Comparison of ENCODE assay signal across 1 cellular context in the genomic region with DNA sequence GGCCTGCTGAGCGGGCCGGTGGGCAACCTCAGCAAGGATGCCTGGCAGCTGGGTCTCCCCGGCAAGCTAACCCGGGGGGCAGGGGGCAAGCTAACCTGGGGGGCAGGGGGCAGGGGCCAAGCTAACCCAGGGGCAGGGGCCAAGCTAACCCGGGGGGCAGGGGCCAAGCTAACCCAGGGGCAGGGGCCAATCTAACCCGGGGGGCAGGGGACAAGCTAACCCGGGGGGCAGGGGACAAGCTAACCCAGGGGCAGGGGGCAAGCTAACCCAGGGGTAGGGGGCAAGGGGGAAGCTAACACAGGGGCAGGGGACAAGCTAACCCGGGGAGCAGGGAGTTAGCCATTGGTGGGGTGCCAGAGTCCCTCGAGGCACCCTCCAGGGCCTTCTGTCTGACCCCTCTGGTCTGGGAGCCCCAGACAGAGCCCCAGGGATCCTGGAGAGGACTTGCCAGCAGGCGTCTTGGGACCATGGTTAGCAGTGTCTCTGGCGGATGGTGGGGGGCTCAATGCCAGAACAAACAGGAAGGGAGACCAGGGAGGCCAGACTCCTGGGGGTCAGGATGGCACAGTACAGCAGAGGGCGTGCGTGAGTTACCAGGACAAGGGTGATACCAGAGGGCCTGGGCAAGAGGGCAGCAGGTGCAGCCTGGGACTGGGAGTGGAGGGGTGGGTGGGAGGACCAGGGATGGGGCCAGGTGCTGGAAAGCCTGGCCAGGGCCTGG.
TF ChIP-seq lines count a peak whose summit lies in the region.

No MANE protein-coding gene starts in this region.

TF ChIP-seq in liver, 16 proteins besides CTCF, POLR2A, EP300 and RAD21 (continued from another document):
- no peak for TF ChIP-seq NR2F2 (IDR thresholded peaks at IDR 0.05)
- TF ChIP-seq GABPA (IDR thresholded peaks at IDR 0.05 in 1 of 2, conservative IDR thresholded peaks at IDR 0.05 in 1 of 2): no peak
- no peak for TF ChIP-seq HNF4G (IDR thresholded peaks at IDR 0.05)
- TF ChIP-seq, protein P1, sequence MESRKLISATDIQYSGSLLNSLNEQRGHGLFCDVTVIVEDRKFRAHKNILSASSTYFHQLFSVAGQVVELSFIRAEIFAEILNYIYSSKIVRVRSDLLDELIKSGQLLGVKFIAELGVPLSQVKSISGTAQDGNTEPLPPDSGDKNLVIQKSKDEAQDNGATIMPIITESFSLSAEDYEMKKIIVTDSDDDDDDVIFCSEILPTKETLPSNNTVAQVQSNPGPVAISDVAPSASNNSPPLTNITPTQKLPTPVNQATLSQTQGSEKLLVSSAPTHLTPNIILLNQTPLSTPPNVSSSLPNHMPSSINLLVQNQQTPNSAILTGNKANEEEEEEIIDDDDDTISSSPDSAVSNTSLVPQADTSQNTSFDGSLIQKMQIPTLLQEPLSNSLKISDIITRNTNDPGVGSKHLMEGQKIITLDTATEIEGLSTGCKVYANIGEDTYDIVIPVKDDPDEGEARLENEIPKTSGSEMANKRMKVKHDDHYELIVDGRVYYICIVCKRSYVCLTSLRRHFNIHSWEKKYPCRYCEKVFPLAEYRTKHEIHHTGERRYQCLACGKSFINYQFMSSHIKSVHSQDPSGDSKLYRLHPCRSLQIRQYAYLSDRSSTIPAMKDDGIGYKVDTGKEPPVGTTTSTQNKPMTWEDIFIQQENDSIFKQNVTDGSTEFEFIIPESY (IDR thresholded peaks at IDR 0.05): no peak
- no peak for TF ChIP-seq EGR1 (IDR thresholded peaks at IDR 0.05; ENCODE audit: low read depth in 2 of 2)
TF ChIP-seq in liver: peak in this region for 0.
